In genomic region chr6:155351273-155352129, GRCh38 we compare ENCODE assay signal across 14 cellular contexts. TPM values are rescaled to one million over a fixed set of nuclear protein-coding genes. Genes with fewer than 3 reads are reported as not detected.
DNase-seq lines count a peak whose midpoint lies in the region; ATAC-seq and TF ChIP-seq lines count a peak whose summit lies in the region.
"Had no signal": no experiment of that assay in that cellular context is flagged by ENCODE, and none has a peak within 500 bp of the region (broad histone marks: within the 10 kb centered on the region; RNA-seq: fewer than 3 reads in every experiment).

No MANE protein-coding gene starts in this region.

- ATAC-seq in GM18517 (IDR thresholded peaks at IDR 0.05; ENCODE audit: unreplicated experiment), result peak; percentile 95
- ATAC-seq in GM21381 (IDR thresholded peaks at IDR 0.05; ENCODE audit: unreplicated experiment), result peak; percentile 95
- peak; percentile 87 for ATAC-seq in HG03025 (IDR thresholded peaks at IDR 0.05; ENCODE audit: low FRiP score, unreplicated experiment)
- no peak for ATAC-seq in mucosa of descending colon
- no peak for ATAC-seq in stimulated activated effector memory CD8-positive, alpha-beta T cell treated with anti-CD3 and anti-CD28 coated beads, Interleukin-12 subunit alpha, Interleukin-12 subunit beta, amount 100 ng/mL, for 72 hours
- ATAC-seq: lower lobe of right lung had no signal

- H3K27ac Mint-ChIP-seq in stimulated activated effector memory CD8-positive, alpha-beta T cell treated with anti-CD3 and anti-CD28 coated beads, Interleukin-12 subunit alpha, Interleukin-12 subunit beta, amount 100 ng/mL, for 72 hours, result no peak overlapping the region
- H3K27ac Mint-ChIP-seq: CD8-positive, alpha-beta memory T cell had no signal

- H3K4me3 Mint-ChIP-seq in stimulated activated effector memory CD8-positive, alpha-beta T cell treated with anti-CD3 and anti-CD28 coated beads, Interleukin-12 subunit alpha, Interleukin-12 subunit beta, amount 100 ng/mL, for 72 hours, result no peak overlapping the region
- H3K4me3 Mint-ChIP-seq: CD8-positive, alpha-beta memory T cell had no signal

- no peaks in the 10 kb centered on the region for H3K4me1 ChIP-seq in mucosa of descending colon (ENCODE audit: low read depth)
- H3K4me1 ChIP-seq in SJCRH30, result no peaks in the 10 kb centered on the region
- H3K4me1 ChIP-seq: lower lobe of right lung, parathyroid adenoma, tibial nerve had no signal

- DNase-seq in NCI-H526 (lab: John Stamatoyannopoulos, UW), result peak; percentile 31 to 62
- DNase-seq in mucosa of descending colon, result no peak
- DNase-seq in stimulated activated effector memory CD8-positive, alpha-beta T cell treated with anti-CD3 and anti-CD28 coated beads, Interleukin-12 subunit alpha, Interleukin-12 subunit beta, amount 100 ng/mL, for 72 hours (ENCODE audit: low spot score in 2 of 2), result no peak
- no peak for DNase-seq in SJCRH30
- no peak for DNase-seq in KBM-7
- DNase-seq: CD8-positive, alpha-beta memory T cell; lower lobe of right lung; SHP77 treated with DMSO at 0.1 percent for 48 hours; stimulated activated CD4-positive, alpha-beta T cell treated with anti-CD3 and anti-CD28 coated beads, Interleukin-4, amount 100 ng/mL, for 4 hours had no signal

- H3K27ac ChIP-seq in SJCRH30, result no peak overlapping the region
- H3K27ac ChIP-seq: lower lobe of right lung, parathyroid adenoma, tibial nerve had no signal

- intact Hi-C loops in mucosa of descending colon (cut with DNase I, micrococcal nuclease), result no loop called here

- no peak for TF ChIP-seq CTCF in mucosa of descending colon (IDR thresholded peaks at IDR 0.05)

- H3K36me3 Mint-ChIP-seq in stimulated activated effector memory CD8-positive, alpha-beta T cell treated with anti-CD3 and anti-CD28 coated beads, Interleukin-12 subunit alpha, Interleukin-12 subunit beta, amount 100 ng/mL, for 72 hours, result no peaks in the 10 kb centered on the region

- H3K27me3 ChIP-seq in SJCRH30, result no peaks in the 10 kb centered on the region
- H3K27me3 ChIP-seq: tibial nerve had no signal

- peaks cover 19% of the 10 kb centered on the region for H3K9me3 ChIP-seq in mucosa of descending colon
- 0 out of 2 replicates have a peak, but pooled peaks cover 3% of the 10 kb centered on the region for H3K9me3 ChIP-seq in SJCRH30 (replicated peaks)

- no peak overlapping the region for H3K4me3 ChIP-seq in mucosa of descending colon
- H3K4me3 ChIP-seq in SJCRH30, result no peak overlapping the region
- H3K4me3 ChIP-seq: lower lobe of right lung, tibial nerve had no signal

- H3K9me3 Mint-ChIP-seq in stimulated activated effector memory CD8-positive, alpha-beta T cell treated with anti-CD3 and anti-CD28 coated beads, Interleukin-12 subunit alpha, Interleukin-12 subunit beta, amount 100 ng/mL, for 72 hours, result peaks cover 10% of the 10 kb centered on the region

- H3K4me1 Mint-ChIP-seq in stimulated activated effector memory CD8-positive, alpha-beta T cell treated with anti-CD3 and anti-CD28 coated beads, Interleukin-12 subunit alpha, Interleukin-12 subunit beta, amount 100 ng/mL, for 72 hours, result peaks cover 7% of the 10 kb centered on the region
- H3K4me1 Mint-ChIP-seq: CD8-positive, alpha-beta memory T cell had no signal

- in situ Hi-C loops in KBM-7 (cut with MboI; ENCODE audit: low pct_unique_long_range_greater_than_20kb, low sequenced_read_pairs), result no loop called here

- H3K36me3 ChIP-seq in mucosa of descending colon (ENCODE audit: low read depth), result no peaks in the 10 kb centered on the region
- no peaks in the 10 kb centered on the region for H3K36me3 ChIP-seq in SJCRH30
- H3K36me3 ChIP-seq: lower lobe of right lung, tibial nerve had no signal

RNA-seq across cellular contexts. Expression of gene TFB1M, which starts 37.2 kb away (rescaled TPM):
- 10 to 100 TPM; 23.7 to 28.3 (median 26.5) TPM for total RNA-seq in mucosa of descending colon
- 9.2 and 13.1 TPM in 2 replicates for total RNA-seq in SJCRH30 (2014; rRNA removed; shearing (Covaris generic))

Comparison
In these comparisons a context has a peak if more than half of its experiments do, and no peak if none do; other contexts are left out.
1. ATAC-seq: peak in GM18517 (single experiment), GM21381 (single experiment) and HG03025 (single experiment); none in mucosa of descending colon (single experiment) and stimulated activated effector memory CD8-positive, alpha-beta T cell treated with anti-CD3 and anti-CD28 coated beads, Interleukin-12 subunit alpha, Interleukin-12 subunit beta, amount 100 ng/mL, for 72 hours (single experiment).
2. DNase-seq: peak in NCI-H526 (2 of 2); none in mucosa of descending colon (0 of 3), stimulated activated effector memory CD8-positive, alpha-beta T cell treated with anti-CD3 and anti-CD28 coated beads, Interleukin-12 subunit alpha, Interleukin-12 subunit beta, amount 100 ng/mL, for 72 hours (0 of 2), SJCRH30 (0 of 2) and KBM-7 (single experiment).